20 cellular contexts compared by ENCODE assay signal in the genomic region with DNA sequence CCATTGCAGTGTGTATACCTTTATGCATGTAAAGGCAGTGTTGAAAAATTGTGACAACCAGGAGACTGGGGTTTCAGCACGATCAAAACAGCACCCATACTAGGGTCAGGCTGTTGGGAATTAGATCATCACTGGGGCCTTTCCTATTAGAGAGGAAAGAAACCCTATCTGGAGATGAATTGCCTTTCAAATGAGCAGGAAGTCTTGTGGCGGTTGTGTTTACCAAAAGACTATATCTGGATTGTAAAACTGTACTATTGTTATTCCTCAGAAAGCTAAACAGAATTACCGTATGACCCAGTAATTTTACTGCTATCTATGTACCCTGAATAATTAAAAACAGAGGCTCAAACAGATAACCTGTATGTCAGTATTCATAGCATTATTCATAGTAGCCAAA. TPM values are rescaled to one million over a fixed set of nuclear protein-coding genes. Genes with fewer than 3 reads are reported as not detected.
DNase-seq lines count a peak whose midpoint lies in the region; ATAC-seq, FAIRE-seq and TF ChIP-seq lines count a peak whose summit lies in the region.
"Had no signal": no experiment of that assay in that cellular context is flagged by ENCODE, and none has a peak within 500 bp of the region (broad histone marks: within the 10 kb centered on the region; RNA-seq: fewer than 3 reads in every experiment).

No MANE protein-coding gene starts in this region.

- no peaks in the 10 kb centered on the region for H3K27me3 Mint-ChIP-seq in CD4-positive, alpha-beta T cell
- H3K27me3 Mint-ChIP-seq: T-cell had no signal

- H3K4me3 Mint-ChIP-seq in CD4-positive, alpha-beta T cell, result no peak overlapping the region
- H3K4me3 Mint-ChIP-seq: T-cell had no signal

- H3K27ac Mint-ChIP-seq in CD4-positive, alpha-beta T cell, result no peak overlapping the region
- H3K27ac Mint-ChIP-seq: T-cell had no signal

- POLR2A ChIA-PET in CD4-positive, alpha-beta T cell (lab: Charles Lee), result no interaction called here

- no peaks in the 10 kb centered on the region for H3K9me3 Mint-ChIP-seq in CD4-positive, alpha-beta T cell
- H3K9me3 Mint-ChIP-seq: T-cell had no signal

- H3K4me2 ChIP-seq in BLaER1, result peak overlapping the region; percentile 11; the same call in 1 of the 2 replicates

- peak; percentile 26 for FAIRE-seq in endometrium (lab: Jason Lieb, UNC)

- ATAC-seq in CD4-positive, alpha-beta T cell (ENCODE audit: poor library complexity), result no peak
- ATAC-seq in HG03095 (IDR thresholded peaks at IDR 0.05; ENCODE audit: unreplicated experiment), result no peak
- ATAC-seq: SK-N-SH treated with all-trans-retinoic acid at 6 μM for 48 hours, T-cell had no signal

- peaks cover 93% of the 10 kb centered on the region for H3K36me3 ChIP-seq in BLaER1

- H3K4me1 Mint-ChIP-seq in CD4-positive, alpha-beta T cell (ENCODE audit: low read depth), result peaks cover 74% of the 10 kb centered on the region

- TF ChIP-seq CTCF in GM12865 (IDR thresholded peaks at IDR 0.05; ENCODE audit: insufficient read depth, low read depth, low read length, missing control alignments), result no peak
- TF ChIP-seq CTCF in CD4-positive, alpha-beta T cell (IDR thresholded peaks at IDR 0.05), result no peak

- intact Hi-C loops in CD4-positive, alpha-beta T cell (cut with DNase I, micrococcal nuclease), result no loop called here

- H3K27ac ChIP-seq in BLaER1, result no peak overlapping the region
- H3K27ac ChIP-seq in CD4-positive, alpha-beta T cell (ENCODE audit: low read depth, low read length), result no peak overlapping the region
- H3K27ac ChIP-seq: C4-2B, GM23248 had no signal

- H3K4me3 ChIP-seq in BLaER1 (no peak overlapping the region), GM12865 (ENCODE audit: low read depth, low read length) (no peak overlapping the region)
- H3K4me3 ChIP-seq: GM23248 had no signal

- peaks cover 66% of the 10 kb centered on the region for H3K4me1 ChIP-seq in BLaER1

- H3K9ac ChIP-seq in BLaER1, result no peak overlapping the region
- H3K9ac ChIP-seq: GM23248 had no signal

- H3K9me3 ChIP-seq in BLaER1, result 0 out of 2 replicates have a peak, but pooled peaks cover 7% of the 10 kb centered on the region
- H3K9me3 ChIP-seq in CD4-positive, alpha-beta T cell (ENCODE audit: control insufficient read depth, low read length), result no peaks in the 10 kb centered on the region

- peaks cover 100% of the 10 kb centered on the region for H4K20me1 ChIP-seq in BLaER1

- peaks cover 33% of the 10 kb centered on the region for H3K36me3 Mint-ChIP-seq in CD4-positive, alpha-beta T cell (ENCODE audit: low read depth)

- H3K27me3 ChIP-seq in BLaER1, result no peaks in the 10 kb centered on the region
- H3K27me3 ChIP-seq in CD4-positive, alpha-beta T cell (ENCODE audit: control insufficient read depth, insufficient read depth, low read length), result no peaks in the 10 kb centered on the region

- DNase-seq in GM12865 (ENCODE audit: low read depth), result peak; percentile 22
- DNase-seq in NCI-H2029 (lab: John Stamatoyannopoulos, UW), result peak; percentile 56
- no peak for DNase-seq in CD4-positive, alpha-beta T cell
- DNase-seq in UCSD-AML1 (lab: John Stamatoyannopoulos, UW; ENCODE audit: unreplicated experiment), result no peak
- DNase-seq: DND-41, GM23248, HCEC 1CT, KG1, NCI-H1417 treated with DMSO at 0.1 percent for 48 hours, NCI-H2081, NCI-H524, NCI-H82, OCI-M1, SIG-M5, T-cell had no signal

- CTCF ChIA-PET in CD4-positive, alpha-beta T cell (lab: Charles Lee), result no interaction called here

RNA-seq across cellular contexts. Expression of a gene that starts 10.1 kb away (rescaled TPM):
- 10 to 100 TPM; 49.8 to 52.2 TPM for total RNA-seq in CD4-positive, alpha-beta T cell

Comparison
In these comparisons a context has a peak if more than half of its experiments do, and no peak if none do; other contexts are left out.
1. DNase-seq: peak in GM12865 (single experiment) and NCI-H2029 (single experiment); none in CD4-positive, alpha-beta T cell (0 of 10) and UCSD-AML1 (single experiment).